In genomic region chr19:45450042-45450380, GRCh38 we compare ENCODE assay signal across 8 cellular contexts. TPM values are rescaled to one million over a fixed set of nuclear protein-coding genes. Genes with fewer than 3 reads are reported as not detected.
DNase-seq lines count a peak whose midpoint lies in the region; ATAC-seq, FAIRE-seq and TF ChIP-seq lines count a peak whose summit lies in the region.

No MANE protein-coding gene starts in this region.

- no peaks in the 10 kb centered on the region for H3K27me3 Mint-ChIP-seq in Caco-2 (ENCODE audit: insufficient read depth, unreplicated experiment)

- H3K9me3 Mint-ChIP-seq in Caco-2 (ENCODE audit: unreplicated experiment), result no peaks in the 10 kb centered on the region

- peak overlapping the region; percentile 80 to 82 for H3K27ac ChIP-seq in mucosa of rectum (ENCODE audit: low read depth in 2 of 2, low read length in 2 of 2)

- H3K9me3 ChIP-seq in Caco-2 (no peaks in the 10 kb centered on the region), mucosa of rectum (ENCODE audit: control insufficient read depth in 2 of 2, low read length in 2 of 2) (no peaks in the 10 kb centered on the region)

- TSS peak; percentile 71 for BruUV-seq in Caco-2 (replicated peaks; lab: Mats Ljungman, UMichigan)

- FAIRE-seq in bronchial epithelial cell (lab: Jason Lieb, UNC), result no peak

- intact Hi-C loops in Caco-2 (cut with micrococcal nuclease; ENCODE audit: unreplicated experiment), result loop anchor here (1.0 kb wide), 1 partner anchor 19 kb away; no protein-coding TSS in a partner anchor

- CTCF ChIA-PET in Caco-2 (lab: Charles Lee), result interaction anchor here (1.2 to 3.2 kb wide), 2 partner anchors 10 to 29 kb away, joined by 3 to 14 read pairs; no protein-coding TSS in a partner anchor

- H3K36me3 ChIP-seq in Caco-2 (ENCODE audit: control insufficient read depth, insufficient read depth, low read length) (no peaks in the 10 kb centered on the region), bronchial epithelial cell (ENCODE audit: control insufficient read depth, insufficient read depth, low read length) (no peaks in the 10 kb centered on the region), mucosa of rectum (ENCODE audit: control insufficient read depth in 2 of 2, insufficient read depth in 2 of 2, low read length in 2 of 2) (no peaks in the 10 kb centered on the region)

- peak overlapping the region; percentile 98 for H3K27ac Mint-ChIP-seq in Caco-2 (ENCODE audit: unreplicated experiment)

- ATAC-seq in GM21737 (IDR thresholded peaks at IDR 0.05; ENCODE audit: unreplicated experiment), result no peak
- no peak for ATAC-seq in GM18517 (IDR thresholded peaks at IDR 0.05; ENCODE audit: unreplicated experiment)
- no peak for ATAC-seq in HG03520 (IDR thresholded peaks at IDR 0.05; ENCODE audit: unreplicated experiment)

- POLR2A ChIA-PET in Caco-2 (lab: Charles Lee), result interaction anchor here (1.0 kb wide), 1 partner anchor 18 kb away, joined by 5 read pairs; the partner anchor contains the start of gene FOSB

- H3K4me3 ChIP-seq in Caco-2 (ENCODE audit: low read depth, low read length) (peak overlapping the region; percentile 51), bronchial epithelial cell (ENCODE audit: low read depth, low read length) (peak overlapping the region; percentile 43), mucosa of rectum (ENCODE audit: low read length in 2 of 2) (peak overlapping the region; percentile 67 to 71)

- peaks cover 39% of the 10 kb centered on the region for H3K4me1 Mint-ChIP-seq in Caco-2 (ENCODE audit: low read depth, unreplicated experiment)

- peak overlapping the region; percentile 69 to 73 for H3K9ac ChIP-seq in mucosa of rectum (ENCODE audit: low read depth in 1 of 2, low read length in 2 of 2)

- H3K27me3 ChIP-seq in Caco-2 (replicated peaks; ENCODE audit: control insufficient read depth, insufficient read depth, low read length) (no peaks in the 10 kb centered on the region), bronchial epithelial cell (ENCODE audit: control insufficient read depth, insufficient read depth, low read length) (no peaks in the 10 kb centered on the region), mucosa of rectum (ENCODE audit: control insufficient read depth in 2 of 2, insufficient read depth in 2 of 2, low read length in 2 of 2) (no peaks in the 10 kb centered on the region)

- no peak for DNase-seq in Caco-2
- peak; percentile 26 for DNase-seq in KG1 (lab: John Stamatoyannopoulos, UW)
- no peak for DNase-seq in bronchial epithelial cell (ENCODE audit: low read depth)
- DNase-seq in NCI-H1092 (lab: John Stamatoyannopoulos, UW), result no peak

- peak overlapping the region; percentile 82 for H3K4me3 Mint-ChIP-seq in Caco-2 (ENCODE audit: unreplicated experiment)

- peaks cover 24% of the 10 kb centered on the region for H3K4me1 ChIP-seq in Caco-2
- peaks cover 29 to 49% of the 10 kb centered on the region in 2 donors for H3K4me1 ChIP-seq in mucosa of rectum (ENCODE audit: control insufficient read depth in 2 of 2, insufficient read depth in 2 of 2, low read length in 2 of 2)

- peaks cover 10% of the 10 kb centered on the region for H3K36me3 Mint-ChIP-seq in Caco-2 (ENCODE audit: insufficient read depth, unreplicated experiment)

- TF ChIP-seq CTCF in Caco-2 (IDR thresholded peaks at IDR 0.05; ENCODE audit: insufficient read depth in 1 of 2, low read depth in 1 of 2, low read length in 1 of 2, severe bottlenecking in 1 of 2, unreplicated experiment in 1 of 2) (no peak), bronchial epithelial cell (IDR thresholded peaks at IDR 0.05; ENCODE audit: insufficient read depth, low read length, severe bottlenecking) (no peak)

RNA-seq across cellular contexts. Expression of gene FOSB, which starts 17.8 kb away (rescaled TPM):
- total RNA-seq in Caco-2 (2022) (6.4 TPM in 2 replicates), bronchial epithelial cell (3.6 and 4.2 TPM in 2 replicates)

RNA-seq across cellular contexts. Expression of gene ERCC1, which starts 26.3 kb away (rescaled TPM):
- total RNA-seq in Caco-2 (2022) (43.5 and 51.0 TPM in 2 replicates), bronchial epithelial cell (65.0 and 78.5 TPM in 2 replicates)

RNA-seq across cellular contexts. Expression of gene POLR1G, which starts 43.6 kb away (rescaled TPM):
- total RNA-seq in Caco-2 (2022), result 27.7 and 31.1 TPM in 2 replicates
- total RNA-seq in bronchial epithelial cell, result 8.8 and 16.8 TPM in 2 replicates

RNA-seq across cellular contexts. Expression of gene PPP1R13L, which starts 45.1 kb away (rescaled TPM):
- total RNA-seq in Caco-2 (2022) (65.8 and 68.6 TPM in 2 replicates), bronchial epithelial cell (16.6 and 31.2 TPM in 2 replicates)

RNA-seq across cellular contexts. Expression of gene RTN2, which starts 46.8 kb away (rescaled TPM):
- total RNA-seq in Caco-2 (2022) (13.8 and 18.1 TPM in 2 replicates), bronchial epithelial cell (2.1 and 2.9 TPM in 2 replicates)
